1 cellular context compared by ENCODE assay signal in the genomic region with DNA sequence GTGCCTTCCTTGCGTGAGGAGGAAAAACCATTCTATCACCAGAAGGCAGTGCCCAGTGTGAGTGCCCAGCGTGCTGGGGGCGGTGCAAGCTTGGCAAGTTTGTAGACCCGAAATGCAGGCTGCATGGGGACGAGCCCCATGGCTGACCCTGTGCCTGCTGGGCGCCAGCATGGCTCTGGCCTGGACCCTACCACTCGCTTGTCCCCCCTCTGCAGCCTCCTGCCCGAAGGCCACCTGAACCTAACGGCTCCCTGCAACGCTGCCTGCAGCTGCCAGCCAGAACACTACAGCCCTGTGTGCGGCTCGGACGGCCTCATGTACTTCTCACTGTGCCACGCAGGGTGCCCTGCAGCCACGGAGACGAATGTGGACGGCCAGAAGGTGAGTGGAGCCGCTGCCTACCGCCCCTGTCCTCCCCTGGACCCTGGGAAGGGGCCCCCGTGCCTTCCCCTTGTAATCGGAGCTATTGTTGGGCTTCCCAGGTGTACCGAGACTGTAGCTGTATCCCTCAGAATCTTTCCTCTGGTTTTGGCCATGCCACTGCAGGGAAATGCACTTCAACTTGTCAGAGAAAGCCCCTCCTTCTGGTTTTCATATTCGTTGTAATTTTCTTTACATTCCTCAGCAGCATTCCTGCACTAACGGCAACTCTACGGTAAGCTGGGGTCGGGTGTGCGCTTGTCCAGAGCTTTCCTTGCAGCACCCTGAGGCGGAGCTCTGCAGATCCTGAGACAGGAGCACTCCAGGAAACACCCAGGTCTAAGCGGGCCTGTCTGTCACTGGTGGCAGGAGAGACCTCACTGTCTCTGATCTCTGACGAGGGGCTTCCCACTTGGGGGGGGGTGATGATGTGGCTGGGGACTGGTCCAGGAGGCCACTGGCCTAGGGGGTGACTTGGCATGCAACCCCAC.
TF ChIP-seq lines count a peak whose summit lies in the region.

No MANE protein-coding gene starts in this region.

TF ChIP-seq in HepG2, 621 proteins besides CTCF, POLR2A, EP300 and RAD21 (continued from another document and continues in another):
- TF ChIP-seq, protein P1, sequence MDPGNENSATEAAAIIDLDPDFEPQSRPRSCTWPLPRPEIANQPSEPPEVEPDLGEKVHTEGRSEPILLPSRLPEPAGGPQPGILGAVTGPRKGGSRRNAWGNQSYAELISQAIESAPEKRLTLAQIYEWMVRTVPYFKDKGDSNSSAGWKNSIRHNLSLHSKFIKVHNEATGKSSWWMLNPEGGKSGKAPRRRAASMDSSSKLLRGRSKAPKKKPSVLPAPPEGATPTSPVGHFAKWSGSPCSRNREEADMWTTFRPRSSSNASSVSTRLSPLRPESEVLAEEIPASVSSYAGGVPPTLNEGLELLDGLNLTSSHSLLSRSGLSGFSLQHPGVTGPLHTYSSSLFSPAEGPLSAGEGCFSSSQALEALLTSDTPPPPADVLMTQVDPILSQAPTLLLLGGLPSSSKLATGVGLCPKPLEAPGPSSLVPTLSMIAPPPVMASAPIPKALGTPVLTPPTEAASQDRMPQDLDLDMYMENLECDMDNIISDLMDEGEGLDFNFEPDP (CRISPR knock-in tag; conservative IDR thresholded peaks at IDR 0.05) = no peak
- TF ChIP-seq, protein P2, sequence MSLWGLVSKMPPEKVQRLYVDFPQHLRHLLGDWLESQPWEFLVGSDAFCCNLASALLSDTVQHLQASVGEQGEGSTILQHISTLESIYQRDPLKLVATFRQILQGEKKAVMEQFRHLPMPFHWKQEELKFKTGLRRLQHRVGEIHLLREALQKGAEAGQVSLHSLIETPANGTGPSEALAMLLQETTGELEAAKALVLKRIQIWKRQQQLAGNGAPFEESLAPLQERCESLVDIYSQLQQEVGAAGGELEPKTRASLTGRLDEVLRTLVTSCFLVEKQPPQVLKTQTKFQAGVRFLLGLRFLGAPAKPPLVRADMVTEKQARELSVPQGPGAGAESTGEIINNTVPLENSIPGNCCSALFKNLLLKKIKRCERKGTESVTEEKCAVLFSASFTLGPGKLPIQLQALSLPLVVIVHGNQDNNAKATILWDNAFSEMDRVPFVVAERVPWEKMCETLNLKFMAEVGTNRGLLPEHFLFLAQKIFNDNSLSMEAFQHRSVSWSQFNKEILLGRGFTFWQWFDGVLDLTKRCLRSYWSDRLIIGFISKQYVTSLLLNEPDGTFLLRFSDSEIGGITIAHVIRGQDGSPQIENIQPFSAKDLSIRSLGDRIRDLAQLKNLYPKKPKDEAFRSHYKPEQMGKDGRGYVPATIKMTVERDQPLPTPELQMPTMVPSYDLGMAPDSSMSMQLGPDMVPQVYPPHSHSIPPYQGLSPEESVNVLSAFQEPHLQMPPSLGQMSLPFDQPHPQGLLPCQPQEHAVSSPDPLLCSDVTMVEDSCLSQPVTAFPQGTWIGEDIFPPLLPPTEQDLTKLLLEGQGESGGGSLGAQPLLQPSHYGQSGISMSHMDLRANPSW (CRISPR knock-in tag; IDR thresholded peaks at IDR 0.05; ENCODE audit: borderline replicate concordance) = no peak
- TF ChIP-seq NCOA5 (CRISPR knock-in tag; IDR thresholded peaks at IDR 0.05) (no peak), KDM3A (CRISPR knock-in tag; IDR thresholded peaks at IDR 0.05; ENCODE audit: low read depth) (no peak), ZNF180 (CRISPR knock-in tag; IDR thresholded peaks at IDR 0.05; ENCODE audit: borderline replicate concordance, low read depth) (no peak), ARNTL (CRISPR knock-in tag; IDR thresholded peaks at IDR 0.05) (no peak), SALL2 (CRISPR knock-in tag; IDR thresholded peaks at IDR 0.05) (peak; percentile 14; the same call in 1 of the 2 replicates), AGO2 (optimal IDR thresholded peaks at IDR 0.05; ENCODE audit: low read depth, low read length) (peak; percentile 90), ZNF331 (CRISPR knock-in tag; IDR thresholded peaks at IDR 0.05) (no peak), WIZ (CRISPR knock-in tag; IDR thresholded peaks at IDR 0.05) (no peak), ZBTB3 (CRISPR knock-in tag; IDR thresholded peaks at IDR 0.05; ENCODE audit: borderline replicate concordance, low read depth) (no peak), ZNF891 (CRISPR knock-in tag; IDR thresholded peaks at IDR 0.05) (peak; percentile 88), FIP1L1 (IDR thresholded peaks at IDR 0.05; ENCODE audit: borderline replicate concordance, insufficient read depth, low read depth, low read length) (0 out of 2 replicates have a peak, but pooled peaks have one; percentile 19), MAF1 (CRISPR knock-in tag; IDR thresholded peaks at IDR 0.05; ENCODE audit: borderline replicate concordance) (no peak), SP2 (CRISPR knock-in tag; IDR thresholded peaks at IDR 0.05) (no peak), ZNF441 (CRISPR knock-in tag; IDR thresholded peaks at IDR 0.05; ENCODE audit: borderline replicate concordance) (no peak), SMAD3 (CRISPR knock-in tag; IDR thresholded peaks at IDR 0.05) (no peak), MED8 (CRISPR knock-in tag; IDR thresholded peaks at IDR 0.05; ENCODE audit: insufficient replicate concordance) (no peak), SIN3B (IDR thresholded peaks at IDR 0.05; ENCODE audit: low read length) (no peak), ZNF383 (CRISPR knock-in tag; IDR thresholded peaks at IDR 0.05; ENCODE audit: borderline replicate concordance) (peak; percentile 30; the same call in 1 of the 2 replicates), MZF1 (CRISPR knock-in tag; IDR thresholded peaks at IDR 0.05; ENCODE audit: borderline replicate concordance) (0 out of 2 replicates have a peak, but pooled peaks have one; percentile 26), POGZ (CRISPR knock-in tag; IDR thresholded peaks at IDR 0.05) (no peak), SETDB1 (CRISPR knock-in tag; IDR thresholded peaks at IDR 0.05; ENCODE audit: borderline replicate concordance) (no peak), ZNF382 (CRISPR knock-in tag; IDR thresholded peaks at IDR 0.05; ENCODE audit: borderline replicate concordance) (no peak), SMYD3 (CRISPR knock-in tag; IDR thresholded peaks at IDR 0.05) (no peak), RBAK (CRISPR knock-in tag; IDR thresholded peaks at IDR 0.05) (0 out of 2 replicates have a peak, but pooled peaks have one; percentile 39)
- TF ChIP-seq, protein P3, sequence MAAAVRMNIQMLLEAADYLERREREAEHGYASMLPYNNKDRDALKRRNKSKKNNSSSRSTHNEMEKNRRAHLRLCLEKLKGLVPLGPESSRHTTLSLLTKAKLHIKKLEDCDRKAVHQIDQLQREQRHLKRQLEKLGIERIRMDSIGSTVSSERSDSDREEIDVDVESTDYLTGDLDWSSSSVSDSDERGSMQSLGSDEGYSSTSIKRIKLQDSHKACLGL (CRISPR knock-in tag; IDR thresholded peaks at IDR 0.05) = peak; percentile 50; the same call in 1 of the 2 replicates
- TF ChIP-seq, protein P4, sequence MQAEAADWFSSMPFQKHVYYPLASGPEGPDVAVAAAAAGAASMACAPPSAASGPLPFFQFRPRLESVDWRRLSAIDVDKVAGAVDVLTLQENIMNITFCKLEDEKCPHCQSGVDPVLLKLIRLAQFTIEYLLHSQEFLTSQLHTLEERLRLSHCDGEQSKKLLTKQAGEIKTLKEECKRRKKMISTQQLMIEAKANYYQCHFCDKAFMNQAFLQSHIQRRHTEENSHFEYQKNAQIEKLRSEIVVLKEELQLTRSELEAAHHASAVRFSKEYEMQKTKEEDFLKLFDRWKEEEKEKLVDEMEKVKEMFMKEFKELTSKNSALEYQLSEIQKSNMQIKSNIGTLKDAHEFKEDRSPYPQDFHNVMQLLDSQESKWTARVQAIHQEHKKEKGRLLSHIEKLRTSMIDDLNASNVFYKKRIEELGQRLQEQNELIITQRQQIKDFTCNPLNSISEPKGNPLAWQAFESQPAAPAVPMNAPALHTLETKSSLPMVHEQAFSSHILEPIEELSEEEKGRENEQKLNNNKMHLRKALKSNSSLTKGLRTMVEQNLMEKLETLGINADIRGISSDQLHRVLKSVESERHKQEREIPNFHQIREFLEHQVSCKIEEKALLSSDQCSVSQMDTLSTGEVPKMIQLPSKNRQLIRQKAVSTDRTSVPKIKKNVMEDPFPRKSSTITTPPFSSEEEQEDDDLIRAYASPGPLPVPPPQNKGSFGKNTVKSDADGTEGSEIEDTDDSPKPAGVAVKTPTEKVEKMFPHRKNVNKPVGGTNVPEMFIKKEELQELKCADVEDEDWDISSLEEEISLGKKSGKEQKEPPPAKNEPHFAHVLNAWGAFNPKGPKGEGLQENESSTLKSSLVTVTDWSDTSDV (CRISPR knock-in tag; IDR thresholded peaks at IDR 0.05) = peak; percentile 52; the same call in 1 of the 2 replicates
- TF ChIP-seq, protein P5, sequence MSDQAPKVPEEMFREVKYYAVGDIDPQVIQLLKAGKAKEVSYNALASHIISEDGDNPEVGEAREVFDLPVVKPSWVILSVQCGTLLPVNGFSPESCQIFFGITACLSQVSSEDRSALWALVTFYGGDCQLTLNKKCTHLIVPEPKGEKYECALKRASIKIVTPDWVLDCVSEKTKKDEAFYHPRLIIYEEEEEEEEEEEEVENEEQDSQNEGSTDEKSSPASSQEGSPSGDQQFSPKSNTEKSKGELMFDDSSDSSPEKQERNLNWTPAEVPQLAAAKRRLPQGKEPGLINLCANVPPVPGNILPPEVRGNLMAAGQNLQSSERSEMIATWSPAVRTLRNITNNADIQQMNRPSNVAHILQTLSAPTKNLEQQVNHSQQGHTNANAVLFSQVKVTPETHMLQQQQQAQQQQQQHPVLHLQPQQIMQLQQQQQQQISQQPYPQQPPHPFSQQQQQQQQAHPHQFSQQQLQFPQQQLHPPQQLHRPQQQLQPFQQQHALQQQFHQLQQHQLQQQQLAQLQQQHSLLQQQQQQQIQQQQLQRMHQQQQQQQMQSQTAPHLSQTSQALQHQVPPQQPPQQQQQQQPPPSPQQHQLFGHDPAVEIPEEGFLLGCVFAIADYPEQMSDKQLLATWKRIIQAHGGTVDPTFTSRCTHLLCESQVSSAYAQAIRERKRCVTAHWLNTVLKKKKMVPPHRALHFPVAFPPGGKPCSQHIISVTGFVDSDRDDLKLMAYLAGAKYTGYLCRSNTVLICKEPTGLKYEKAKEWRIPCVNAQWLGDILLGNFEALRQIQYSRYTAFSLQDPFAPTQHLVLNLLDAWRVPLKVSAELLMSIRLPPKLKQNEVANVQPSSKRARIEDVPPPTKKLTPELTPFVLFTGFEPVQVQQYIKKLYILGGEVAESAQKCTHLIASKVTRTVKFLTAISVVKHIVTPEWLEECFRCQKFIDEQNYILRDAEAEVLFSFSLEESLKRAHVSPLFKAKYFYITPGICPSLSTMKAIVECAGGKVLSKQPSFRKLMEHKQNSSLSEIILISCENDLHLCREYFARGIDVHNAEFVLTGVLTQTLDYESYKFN (CRISPR knock-in tag; conservative IDR thresholded peaks at IDR 0.05) = no peak
- TF ChIP-seq, protein P6, sequence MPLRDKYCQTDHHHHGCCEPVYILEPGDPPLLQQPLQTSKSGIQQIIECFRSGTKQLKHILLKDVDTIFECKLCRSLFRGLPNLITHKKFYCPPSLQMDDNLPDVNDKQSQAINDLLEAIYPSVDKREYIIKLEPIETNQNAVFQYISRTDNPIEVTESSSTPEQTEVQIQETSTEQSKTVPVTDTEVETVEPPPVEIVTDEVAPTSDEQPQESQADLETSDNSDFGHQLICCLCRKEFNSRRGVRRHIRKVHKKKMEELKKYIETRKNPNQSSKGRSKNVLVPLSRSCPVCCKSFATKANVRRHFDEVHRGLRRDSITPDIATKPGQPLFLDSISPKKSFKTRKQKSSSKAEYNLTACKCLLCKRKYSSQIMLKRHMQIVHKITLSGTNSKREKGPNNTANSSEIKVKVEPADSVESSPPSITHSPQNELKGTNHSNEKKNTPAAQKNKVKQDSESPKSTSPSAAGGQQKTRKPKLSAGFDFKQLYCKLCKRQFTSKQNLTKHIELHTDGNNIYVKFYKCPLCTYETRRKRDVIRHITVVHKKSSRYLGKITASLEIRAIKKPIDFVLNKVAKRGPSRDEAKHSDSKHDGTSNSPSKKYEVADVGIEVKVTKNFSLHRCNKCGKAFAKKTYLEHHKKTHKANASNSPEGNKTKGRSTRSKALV (CRISPR knock-in tag; IDR thresholded peaks at IDR 0.05) = no peak
- TF ChIP-seq, protein P7, sequence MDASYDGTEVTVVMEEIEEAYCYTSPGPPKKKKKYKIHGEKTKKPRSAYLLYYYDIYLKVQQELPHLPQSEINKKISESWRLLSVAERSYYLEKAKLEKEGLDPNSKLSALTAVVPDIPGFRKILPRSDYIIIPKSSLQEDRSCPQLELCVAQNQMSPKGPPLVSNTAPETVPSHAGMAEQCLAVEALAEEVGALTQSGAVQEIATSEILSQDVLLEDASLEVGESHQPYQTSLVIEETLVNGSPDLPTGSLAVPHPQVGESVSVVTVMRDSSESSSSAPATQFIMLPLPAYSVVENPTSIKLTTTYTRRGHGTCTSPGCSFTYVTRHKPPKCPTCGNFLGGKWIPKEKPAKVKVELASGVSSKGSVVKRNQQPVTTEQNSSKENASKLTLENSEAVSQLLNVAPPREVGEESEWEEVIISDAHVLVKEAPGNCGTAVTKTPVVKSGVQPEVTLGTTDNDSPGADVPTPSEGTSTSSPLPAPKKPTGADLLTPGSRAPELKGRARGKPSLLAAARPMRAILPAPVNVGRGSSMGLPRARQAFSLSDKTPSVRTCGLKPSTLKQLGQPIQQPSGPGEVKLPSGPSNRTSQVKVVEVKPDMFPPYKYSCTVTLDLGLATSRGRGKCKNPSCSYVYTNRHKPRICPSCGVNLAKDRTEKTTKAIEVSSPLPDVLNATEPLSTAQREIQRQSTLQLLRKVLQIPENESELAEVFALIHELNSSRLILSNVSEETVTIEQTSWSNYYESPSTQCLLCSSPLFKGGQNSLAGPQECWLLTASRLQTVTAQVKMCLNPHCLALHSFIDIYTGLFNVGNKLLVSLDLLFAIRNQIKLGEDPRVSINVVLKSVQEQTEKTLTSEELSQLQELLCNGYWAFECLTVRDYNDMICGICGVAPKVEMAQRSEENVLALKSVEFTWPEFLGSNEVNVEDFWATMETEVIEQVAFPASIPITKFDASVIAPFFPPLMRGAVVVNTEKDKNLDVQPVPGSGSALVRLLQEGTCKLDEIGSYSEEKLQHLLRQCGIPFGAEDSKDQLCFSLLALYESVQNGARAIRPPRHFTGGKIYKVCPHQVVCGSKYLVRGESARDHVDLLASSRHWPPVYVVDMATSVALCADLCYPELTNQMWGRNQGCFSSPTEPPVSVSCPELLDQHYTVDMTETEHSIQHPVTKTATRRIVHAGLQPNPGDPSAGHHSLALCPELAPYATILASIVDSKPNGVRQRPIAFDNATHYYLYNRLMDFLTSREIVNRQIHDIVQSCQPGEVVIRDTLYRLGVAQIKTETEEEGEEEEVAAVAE (CRISPR knock-in tag; IDR thresholded peaks at IDR 0.05; ENCODE audit: borderline replicate concordance) = no peak
- TF ChIP-seq, protein P8, sequence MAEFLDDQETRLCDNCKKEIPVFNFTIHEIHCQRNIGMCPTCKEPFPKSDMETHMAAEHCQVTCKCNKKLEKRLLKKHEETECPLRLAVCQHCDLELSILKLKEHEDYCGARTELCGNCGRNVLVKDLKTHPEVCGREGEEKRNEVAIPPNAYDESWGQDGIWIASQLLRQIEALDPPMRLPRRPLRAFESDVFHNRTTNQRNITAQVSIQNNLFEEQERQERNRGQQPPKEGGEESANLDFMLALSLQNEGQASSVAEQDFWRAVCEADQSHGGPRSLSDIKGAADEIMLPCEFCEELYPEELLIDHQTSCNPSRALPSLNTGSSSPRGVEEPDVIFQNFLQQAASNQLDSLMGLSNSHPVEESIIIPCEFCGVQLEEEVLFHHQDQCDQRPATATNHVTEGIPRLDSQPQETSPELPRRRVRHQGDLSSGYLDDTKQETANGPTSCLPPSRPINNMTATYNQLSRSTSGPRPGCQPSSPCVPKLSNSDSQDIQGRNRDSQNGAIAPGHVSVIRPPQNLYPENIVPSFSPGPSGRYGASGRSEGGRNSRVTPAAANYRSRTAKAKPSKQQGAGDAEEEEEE (CRISPR knock-in tag; IDR thresholded peaks at IDR 0.05; ENCODE audit: borderline replicate concordance) = peak; percentile 79; the same call in 1 of the 2 replicates
